In the genomic region with DNA sequence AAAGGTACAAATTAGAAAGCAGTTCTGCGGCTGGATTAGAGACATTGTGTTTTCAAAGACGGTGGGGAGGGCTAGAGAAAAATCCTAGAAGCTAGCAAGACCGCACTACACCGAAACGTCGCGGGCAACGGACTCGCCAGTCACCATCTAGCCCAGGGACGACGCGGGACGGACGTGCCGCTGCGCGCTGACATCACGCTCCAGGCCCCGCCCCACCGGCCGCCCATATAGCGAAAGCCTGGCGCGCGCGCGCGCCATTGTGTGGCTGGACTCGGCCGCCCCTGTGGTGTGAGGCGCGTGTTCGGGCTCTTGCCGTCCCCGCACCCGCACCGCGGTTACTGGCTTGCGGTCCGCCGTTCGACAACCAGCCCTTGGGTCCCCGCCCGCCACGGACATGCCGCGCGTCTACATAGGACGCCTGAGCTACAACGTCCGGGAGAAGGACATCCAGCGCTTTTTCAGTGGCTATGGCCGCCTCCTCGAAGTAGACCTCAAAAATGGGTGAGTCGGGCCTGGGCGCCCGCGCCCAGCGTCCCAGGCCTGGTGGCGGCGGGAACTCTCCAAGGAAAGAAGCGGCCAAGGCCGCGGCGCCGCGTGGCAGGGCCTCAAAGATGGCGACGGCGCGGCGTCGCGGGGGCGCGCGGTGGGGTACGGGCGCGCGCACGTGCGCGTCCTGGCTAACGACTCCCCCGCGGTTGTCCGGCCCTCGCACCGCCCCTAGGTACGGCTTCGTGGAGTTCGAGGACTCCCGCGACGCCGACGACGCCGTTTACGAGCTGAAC, we compare ENCODE assay signal across 8 cellular contexts. TPM values are rescaled to one million over a fixed set of nuclear protein-coding genes. Genes with fewer than 3 reads are reported as not detected.
A peak's percentile ranks its signal among the peaks of the same experiment; 100 is the strongest.
DNase-seq lines count a peak whose midpoint lies in the region; ATAC-seq and TF ChIP-seq lines count a peak whose summit lies in the region.

A gene (plus strand): TSS at position 257 of the 782 bp plus-strand sequence. CDS start 138 bp downstream, at position 395.

- no peak for TF ChIP-seq CTCF in nephron (IDR thresholded peaks at IDR 0.05; ENCODE audit: unreplicated experiment in 3 of 3)

- peak; percentile 92 for DNase-seq in Daoy (ENCODE audit: low read depth)
- DNase-seq in RPMI8226 = peak; percentile 95
- peak; percentile 90 for DNase-seq in activated T-helper 2 cell treated with anti-CD3 and anti-CD28 coated beads, Interferon-gamma antibody, Interleukin-2, Interleukin-4, amounts not matched to agents 10 μg/mL and 5 μg/mL and 100 μg/mL, durations not matched to agents 14 hours and 24 hours and 36 hours (ENCODE audit: low spot score)
- DNase-seq in fibroblast of peridontal ligament (ENCODE audit: extremely low read depth) = peak; percentile 88
- peak; percentile 94 for DNase-seq in stimulated activated naive CD8-positive, alpha-beta T cell treated with anti-CD3 and anti-CD28 coated beads, Interleukin-15, Interleukin-2, amounts not matched to agents 100 U/mL and 50 U/mL, for 24 hours

- no peaks in the 10 kb centered on the region for H3K9me3 ChIP-seq in KOPT-K1 (ENCODE audit: insufficient read depth, low read length, poor library complexity, severe bottlenecking)

- peak within 1 kb of the TSS; percentile 97 for H3K27ac ChIP-seq in KOPT-K1 (ENCODE audit: low read depth, low read length, poor library complexity, severe bottlenecking)

- H3K36me3 Mint-ChIP-seq in activated T-helper 2 cell treated with anti-CD3 and anti-CD28 coated beads, Interferon-gamma antibody, Interleukin-2, Interleukin-4, amounts not matched to agents 10 μg/mL and 5 μg/mL and 100 μg/mL, durations not matched to agents 14 hours and 24 hours and 36 hours (ENCODE audit: low read depth) = peaks cover 46% of the 10 kb centered on the region
- H3K36me3 Mint-ChIP-seq in nephron (ENCODE audit: low read depth) = peaks cover 42% of the 10 kb centered on the region

- H3K27ac Mint-ChIP-seq in activated T-helper 2 cell treated with anti-CD3 and anti-CD28 coated beads, Interferon-gamma antibody, Interleukin-2, Interleukin-4, amounts not matched to agents 10 μg/mL and 5 μg/mL and 100 μg/mL, durations not matched to agents 14 hours and 24 hours and 36 hours = peak within 1 kb of the TSS; percentile 99
- peak within 1 kb of the TSS; percentile 98 to 99 (median 99) for H3K27ac Mint-ChIP-seq in nephron

- ATAC-seq in GM21825 (IDR thresholded peaks at IDR 0.05; ENCODE audit: unreplicated experiment) = peak; percentile 88
- ATAC-seq in stimulated activated naive CD8-positive, alpha-beta T cell treated with anti-CD3 and anti-CD28 coated beads, Interleukin-15, Interleukin-2, amounts not matched to agents 100 U/mL and 50 U/mL, for 24 hours = peak; percentile 88

- H3K27me3 Mint-ChIP-seq in activated T-helper 2 cell treated with anti-CD3 and anti-CD28 coated beads, Interferon-gamma antibody, Interleukin-2, Interleukin-4, amounts not matched to agents 10 μg/mL and 5 μg/mL and 100 μg/mL, durations not matched to agents 14 hours and 24 hours and 36 hours (ENCODE audit: low read depth) = peaks cover 5% of the 10 kb centered on the region
- peaks cover 9% of the 10 kb centered on the region for H3K27me3 Mint-ChIP-seq in nephron (ENCODE audit: low read depth)

- intact Hi-C loops in activated T-helper 2 cell treated with anti-CD3 and anti-CD28 coated beads, Interferon-gamma antibody, Interleukin-2, Interleukin-4, amounts not matched to agents 10 μg/mL and 5 μg/mL and 100 μg/mL, durations not matched to agents 14 hours and 24 hours and 36 hours (cut with micrococcal nuclease) = loop anchor here (1.0 to 10.0 kb wide), 4 partner anchors 56 to 387 kb away; a partner anchor contains a TSS

- H3K4me1 Mint-ChIP-seq in activated T-helper 2 cell treated with anti-CD3 and anti-CD28 coated beads, Interferon-gamma antibody, Interleukin-2, Interleukin-4, amounts not matched to agents 10 μg/mL and 5 μg/mL and 100 μg/mL, durations not matched to agents 14 hours and 24 hours and 36 hours (ENCODE audit: low read depth) = peaks cover 22% of the 10 kb centered on the region
- peaks cover 29% of the 10 kb centered on the region for H3K4me1 Mint-ChIP-seq in nephron

- peak within 1 kb of the TSS; percentile 88 for H3K4me3 Mint-ChIP-seq in activated T-helper 2 cell treated with anti-CD3 and anti-CD28 coated beads, Interferon-gamma antibody, Interleukin-2, Interleukin-4, amounts not matched to agents 10 μg/mL and 5 μg/mL and 100 μg/mL, durations not matched to agents 14 hours and 24 hours and 36 hours (ENCODE audit: low read depth)
- peak within 1 kb of the TSS; percentile 85 to 92 (median 91) for H3K4me3 Mint-ChIP-seq in nephron

- peaks cover 41% of the 10 kb centered on the region for H3K36me3 ChIP-seq in KOPT-K1 (ENCODE audit: insufficient read depth, low read length)

- no peaks in the 10 kb centered on the region for H3K9me3 Mint-ChIP-seq in activated T-helper 2 cell treated with anti-CD3 and anti-CD28 coated beads, Interferon-gamma antibody, Interleukin-2, Interleukin-4, amounts not matched to agents 10 μg/mL and 5 μg/mL and 100 μg/mL, durations not matched to agents 14 hours and 24 hours and 36 hours
- H3K9me3 Mint-ChIP-seq in nephron = no peaks in the 10 kb centered on the region

RNA-seq across cellular contexts. Expression of the gene that starts here (rescaled TPM):
- 38.9 and 39.2 TPM in 2 replicates for total RNA-seq in Daoy (2014; rRNA removed; shearing (Covaris generic))
- total RNA-seq in activated T-helper 2 cell treated with anti-CD3 and anti-CD28 coated beads, Interferon-gamma antibody, Interleukin-2, Interleukin-4, amounts not matched to agents 10 μg/mL and 5 μg/mL and 100 μg/mL, durations not matched to agents 14 hours and 24 hours and 36 hours = 179 and 187 TPM in 2 replicates

Comparison
In these comparisons a context has a peak if more than half of its experiments do, and no peak if none do; other contexts are left out.
1. Peak in every context shown above with its lines: DNase-seq, ATAC-seq and H3K27ac ChIP-seq.